In genomic region chr12:6736754-6737153, GRCh38 we compare ENCODE assay signal across 22 cellular contexts. TPM values are rescaled to one million over a fixed set of nuclear protein-coding genes. Genes with fewer than 3 reads are reported as not detected.
"Had no signal": no experiment of that assay in that cellular context is flagged by ENCODE, and none has a peak within 500 bp of the region (broad histone marks: within the 10 kb centered on the region; RNA-seq: fewer than 3 reads in every experiment).

No MANE protein-coding gene starts in this region.

- DNase-seq: Karpas-422, KG1, MG63, NCI-H1092, NCI-H1105 treated with DMSO at 0.1 percent for 48 hours, NCI-H1417 treated with DMSO at 0.1 percent for 48 hours, NCI-H146, NCI-H1694 treated with DMSO at 0.1 percent for 48 hours, NCI-H1930, NCI-H2081 treated with DMSO at 0.1 percent for 48 hours, NCI-H2171, NCI-H226, NCI-H446, NCI-H510A, NCI-H524 treated with DMSO at 0.1 percent for 48 hours, NCI-H69, NCI-H774, Right ventricle myocardium superior, SIG-M5 had no signal

- H3K9me3 ChIP-seq: MG63, SJSA1 had no signal

- H3K27me3 ChIP-seq: MG63, SJSA1 had no signal

- H3K4me3 ChIP-seq: MG63, SJSA1, SK-N-MC had no signal

- H3K27ac ChIP-seq: HL-60, SJSA1, SK-N-MC had no signal

RNA-seq across cellular contexts. Expression of gene PIANP, which starts 36.1 kb away (rescaled TPM):
- total RNA-seq: SJSA1 had no signal
